ENCODE assay signal across 12 cellular contexts in the genomic region with DNA sequence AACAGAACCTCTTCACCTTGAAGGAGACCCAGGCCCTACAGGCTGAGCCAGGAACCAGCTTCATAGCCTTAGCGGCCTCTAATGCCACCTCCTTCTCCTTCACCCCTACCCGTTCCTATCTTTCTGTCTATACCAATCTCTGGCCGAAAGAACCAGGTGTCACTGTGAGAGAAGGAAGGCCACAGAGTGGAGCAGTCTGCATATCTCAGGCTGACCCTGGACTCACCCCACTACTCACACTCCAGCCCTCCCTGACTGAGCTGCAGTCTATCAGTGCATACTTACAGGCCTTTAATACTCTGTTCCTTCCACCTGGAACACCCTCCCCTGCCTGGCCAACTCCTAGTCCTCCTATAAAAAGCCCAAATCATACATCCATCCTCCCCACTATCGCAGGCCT. TPM values are rescaled to one million over a fixed set of nuclear protein-coding genes. Genes with fewer than 3 reads are reported as not detected.
A peak's percentile ranks its signal among the peaks of the same experiment; 100 is the strongest.
DNase-seq lines count a peak whose midpoint lies in the region; ATAC-seq, FAIRE-seq and TF ChIP-seq lines count a peak whose summit lies in the region.
"Had no signal": no experiment of that assay in that cellular context is flagged by ENCODE, and none has a peak within 500 bp of the region (broad histone marks: within the 10 kb centered on the region; RNA-seq: fewer than 3 reads in every experiment).

No MANE protein-coding gene starts in this region.

- H3K4me1 ChIP-seq in CD8-positive, alpha-beta T cell (ENCODE audit: insufficient read depth, low read length) = peaks cover 69% of the 10 kb centered on the region
- H3K4me1 ChIP-seq in OCI-LY7 (ENCODE audit: insufficient read depth, low read length, poor library complexity, severe bottlenecking) = peaks cover 34% of the 10 kb centered on the region

- no peaks in the 10 kb centered on the region for H3K27me3 Mint-ChIP-seq in CD8-positive, alpha-beta T cell (ENCODE audit: low read depth)
- peaks cover 9% of the 10 kb centered on the region for H3K27me3 Mint-ChIP-seq in endothelial cell (ENCODE audit: unreplicated experiment)
- no peaks in the 10 kb centered on the region for H3K27me3 Mint-ChIP-seq in osteocyte (ENCODE audit: unreplicated experiment)

- no TSS peak for BruUV-seq in OCI-LY7 (replicated peaks; lab: Mats Ljungman, UMichigan)

- no peaks in the 10 kb centered on the region for H3K9me2 ChIP-seq in OCI-LY7 (ENCODE audit: insufficient read depth, low read length)

- ATAC-seq in CD8-positive, alpha-beta T cell = no peak

- peak overlapping the region; percentile 98 for H3K27ac Mint-ChIP-seq in CD8-positive, alpha-beta T cell
- H3K27ac Mint-ChIP-seq in endothelial cell (ENCODE audit: unreplicated experiment) (peak overlapping the region; percentile 2), osteocyte (ENCODE audit: unreplicated experiment) (peak overlapping the region; percentile 49)

- peak overlapping the region; percentile 86 for H3K4me2 ChIP-seq in OCI-LY7 (ENCODE audit: low read length)

- peaks cover 7% of the 10 kb centered on the region for H3K36me3 ChIP-seq in CD8-positive, alpha-beta T cell (ENCODE audit: insufficient read depth, low read length)
- peaks cover 48% of the 10 kb centered on the region; the same call in 1 of the 2 replicates for H3K36me3 ChIP-seq in OCI-LY7 (ENCODE audit: insufficient read depth, low read length)

- H3K27ac ChIP-seq in CD8-positive, alpha-beta T cell (ENCODE audit: low read depth, low read length) = peak overlapping the region; percentile 17
- no peak overlapping the region for H3K27ac ChIP-seq in OCI-LY7 (ENCODE audit: low read depth, low read length, poor library complexity, severe bottlenecking)

- H2AFZ ChIP-seq in OCI-LY7 (ENCODE audit: low read length) = no peak overlapping the region

- intact Hi-C loops in CD8-positive, alpha-beta T cell (cut with DNase I, micrococcal nuclease) = no loop called here
- intact Hi-C loops in OCI-LY7 (cut with micrococcal nuclease; ENCODE audit: unreplicated experiment) = no loop called here

- no peaks in the 10 kb centered on the region for H3K9me3 ChIP-seq in CD8-positive, alpha-beta T cell (ENCODE audit: low read length)
- no peaks in the 10 kb centered on the region for H3K9me3 ChIP-seq in OCI-LY7 (ENCODE audit: low read length)

- no peak for TF ChIP-seq CTCF in CD8-positive, alpha-beta T cell (IDR thresholded peaks at IDR 0.05)
- no peak for TF ChIP-seq CTCF in OCI-LY7 (conservative IDR thresholded peaks at IDR 0.05; ENCODE audit: low read length)
- TF ChIP-seq CTCF in endothelial cell (IDR thresholded peaks at IDR 0.05; ENCODE audit: unreplicated experiment) = no peak
- no peak for TF ChIP-seq CTCF in osteocyte (IDR thresholded peaks at IDR 0.05)

- H3K4me3 ChIP-seq in CD8-positive, alpha-beta T cell (ENCODE audit: low read depth, low read length) = no peak overlapping the region
- no peak overlapping the region for H3K4me3 ChIP-seq in OCI-LY7 (ENCODE audit: low read depth, low read length, poor library complexity, severe bottlenecking)

- no peaks in the 10 kb centered on the region for H4K20me1 ChIP-seq in OCI-LY7 (ENCODE audit: insufficient read depth, low read length)

- CTCF ChIA-PET in CD8-positive, alpha-beta T cell (lab: Charles Lee) = interaction anchor here (1.2 to 11.0 kb wide), 3 partner anchors 35 to 423 kb away, joined by 3 to 157 read pairs (median 4); partner anchors contain the start of gene STARD10
- CTCF ChIA-PET in OCI-LY7 (lab: Charles Lee; ENCODE audit: unreplicated experiment) = no interaction called here

- DNase-seq in CD8-positive, alpha-beta T cell = no peak
- no peak for DNase-seq in OCI-LY7 (ENCODE audit: low spot score)
- no peak for DNase-seq in endothelial cell (ENCODE audit: low spot score)
- DNase-seq in osteocyte (ENCODE audit: extremely low spot score, unreplicated experiment) = no peak
- no peak for DNase-seq in NCI-H2227 (lab: John Stamatoyannopoulos, UW; ENCODE audit: unreplicated experiment)
- DNase-seq in NCI-H748 treated with DMSO at 0.1 percent for 48 hours (lab: John Stamatoyannopoulos, UW) = no peak
- DNase-seq in kidney tubule cell (ENCODE audit: low spot score) = no peak
- no peak for DNase-seq in HTR-8/SVneo (ENCODE audit: insufficient read length, low spot score)
- DNase-seq: activated effector memory CD4-positive, alpha-beta T cell treated with anti-CD3 and anti-CD28 coated beads, Interleukin-2, amount 50 U/mL, for 16 hours; NCI-H1105 treated with DMSO at 0.1 percent for 48 hours; retina; SHP77 had no signal

- H3K27me3 ChIP-seq in CD8-positive, alpha-beta T cell (ENCODE audit: insufficient read depth, low read length) = no peaks in the 10 kb centered on the region

- peaks cover 69% of the 10 kb centered on the region for H3K4me1 Mint-ChIP-seq in CD8-positive, alpha-beta T cell (ENCODE audit: low read depth)
- H3K4me1 Mint-ChIP-seq in endothelial cell (ENCODE audit: unreplicated experiment) (peaks cover 36% of the 10 kb centered on the region), osteocyte (ENCODE audit: unreplicated experiment) (peaks cover 39% of the 10 kb centered on the region)

- peaks cover 49% of the 10 kb centered on the region for H3K36me3 Mint-ChIP-seq in CD8-positive, alpha-beta T cell
- peaks cover 10% of the 10 kb centered on the region for H3K36me3 Mint-ChIP-seq in endothelial cell (ENCODE audit: low read depth, unreplicated experiment)
- H3K36me3 Mint-ChIP-seq in osteocyte (ENCODE audit: unreplicated experiment) = peaks cover 1% of the 10 kb centered on the region

- FAIRE-seq in HTR-8/SVneo (lab: Jason Lieb, UNC) = no peak

- H3K4me3 Mint-ChIP-seq in CD8-positive, alpha-beta T cell = peak overlapping the region; percentile 98
- no peak overlapping the region for H3K4me3 Mint-ChIP-seq in endothelial cell (ENCODE audit: unreplicated experiment)
- no peak overlapping the region for H3K4me3 Mint-ChIP-seq in osteocyte (ENCODE audit: unreplicated experiment)

- no peaks in the 10 kb centered on the region for H3K9me3 Mint-ChIP-seq in CD8-positive, alpha-beta T cell
- H3K9me3 Mint-ChIP-seq in endothelial cell (ENCODE audit: unreplicated experiment) = no peaks in the 10 kb centered on the region
- no peaks in the 10 kb centered on the region for H3K9me3 Mint-ChIP-seq in osteocyte (ENCODE audit: unreplicated experiment)

- POLR2A ChIA-PET in CD8-positive, alpha-beta T cell (lab: Charles Lee) = no interaction called here
- POLR2A ChIA-PET in OCI-LY7 (lab: Charles Lee) = no interaction called here

- H3K79me2 ChIP-seq in OCI-LY7 (ENCODE audit: insufficient read depth, low read depth, low read length) = peaks cover 33% of the 10 kb centered on the region

RNA-seq across cellular contexts. Expression of gene ARAP1, which starts 32.7 kb away (rescaled TPM):
- 10 to 100 TPM; 93.5 to 95.2 TPM for total RNA-seq in CD8-positive, alpha-beta T cell
- total RNA-seq in OCI-LY7 (2014; rRNA removed; shearing (Covaris generic)) = 61.3 and 65.6 TPM in 2 replicates
- total RNA-seq in OCI-LY7 (2022) (96.9 and 106 TPM in 2 replicates), endothelial cell (ENCODE audit: unreplicated experiment) (55.1 TPM), osteocyte (61.9 and 64.2 TPM in 2 replicates)

RNA-seq across cellular contexts. Expression of gene PDE2A, which starts 45.3 kb away (rescaled TPM):
- 1 to 10 TPM; 3.8 to 4.2 TPM for total RNA-seq in CD8-positive, alpha-beta T cell
- not detected in 2 replicates for total RNA-seq in OCI-LY7 (2014; rRNA removed; shearing (Covaris generic))
- total RNA-seq in OCI-LY7 (2022) (0.68 TPM in 1 of 2 replicates, not detected in the other), endothelial cell (ENCODE audit: unreplicated experiment) (65.9 TPM), osteocyte (not detected in 2 replicates)

Comparison
In these comparisons a context has a peak if more than half of its experiments do, and no peak if none do; other contexts are left out.
1. H3K27ac Mint-ChIP-seq: peak in every context shown above with its lines; median percentile 98 in CD8-positive, alpha-beta T cell; 49 in osteocyte; 2 in endothelial cell.
2. RNA of gene PDE2A, which starts 45.3 kb away (total RNA-seq): 65.9 TPM in endothelial cell (single experiment); 3.8 to 4.2 TPM in CD8-positive, alpha-beta T cell, 0.68 TPM in OCI-LY7 and not detected in osteocyte; every median in the first group is over 10 times any median in the second.